15 cellular contexts compared by ENCODE assay signal in the genomic region with DNA sequence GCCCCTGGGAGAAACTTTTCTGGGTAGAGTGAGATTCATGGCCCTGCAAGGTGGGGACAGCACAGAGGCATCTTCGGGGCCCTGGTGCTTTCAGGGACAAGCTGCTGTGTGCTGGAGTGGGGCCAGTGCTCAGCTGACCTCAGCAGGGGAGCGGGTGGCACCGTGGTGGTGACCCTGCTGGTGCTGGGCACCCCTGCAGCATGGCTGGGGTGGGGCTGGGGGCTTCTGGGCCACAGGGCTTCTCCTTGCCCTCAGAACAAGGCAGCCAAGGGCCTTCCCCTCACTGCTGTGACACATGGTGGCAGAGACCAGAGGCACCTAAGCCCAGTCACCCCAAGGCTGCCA. TPM values are rescaled to one million over a fixed set of nuclear protein-coding genes. Genes with fewer than 3 reads are reported as not detected.
A peak's percentile ranks its signal among the peaks of the same experiment; 100 is the strongest.
DNase-seq lines count a peak whose midpoint lies in the region; ATAC-seq, FAIRE-seq and TF ChIP-seq lines count a peak whose summit lies in the region.
"Had no signal": no experiment of that assay in that cellular context is flagged by ENCODE, and none has a peak within 500 bp of the region (broad histone marks: within the 10 kb centered on the region; RNA-seq: fewer than 3 reads in every experiment).

No MANE protein-coding gene starts in this region.

- TF ChIP-seq POLR2A in HCT116 (IDR thresholded peaks at IDR 0.05; ENCODE audit: borderline replicate concordance, extremely low read depth, insufficient read depth, insufficient read length) = no peak
- no peak for TF ChIP-seq POLR2A in K562 (conservative IDR thresholded peaks at IDR 0.05)

- H3K4me3 Mint-ChIP-seq in Caco-2 (ENCODE audit: unreplicated experiment) (no peak overlapping the region), neural progenitor cell (no peak overlapping the region)
- H3K4me3 Mint-ChIP-seq: activated naive CD8-positive, alpha-beta T cell; CD4-positive, CD25-positive, alpha-beta regulatory T cell had no signal

- H3K9ac ChIP-seq in HCT116 (ENCODE audit: low read length) (peak overlapping the region; percentile 50; the same call in 1 of the 2 replicates), K562 (ENCODE audit: insufficient read depth in 1 of 2, low read depth in 2 of 2, low read length in 2 of 2) (peak overlapping the region in 1 of 2 experiments; percentile 74; a peak in 2 of 4 replicates), neural progenitor cell (no peak overlapping the region)

- TF ChIP-seq CTCF in Caco-2 (IDR thresholded peaks at IDR 0.05; ENCODE audit: insufficient read depth in 1 of 2, low read depth in 1 of 2, low read length in 1 of 2, severe bottlenecking in 1 of 2, unreplicated experiment in 1 of 2) (no peak), HCT116 (IDR thresholded peaks at IDR 0.05 in 2 of 3, conservative IDR thresholded peaks at IDR 0.05 in 1 of 3; ENCODE audit: borderline replicate concordance in 1 of 3, insufficient read depth in 1 of 3, low read depth in 2 of 3, low read length in 2 of 3) (no peak), K562 (IDR thresholded peaks at IDR 0.05 in 2 of 3, conservative IDR thresholded peaks at IDR 0.05 in 1 of 3; ENCODE audit: insufficient read depth in 2 of 3, low read depth in 1 of 3, low read length in 3 of 3) (no peak), neural progenitor cell (IDR thresholded peaks at IDR 0.05) (no peak)

- DNase-seq in Caco-2 (peak in 1 of 2 experiments; percentile 26), HCT116 (ENCODE audit: low read depth, low spot score) (no peak), K562 (ENCODE audit: extremely low read depth in 1 of 4, low spot score in 3 of 4) (no peak), neural progenitor cell (ENCODE audit: low spot score) (no peak), AG08395 (ENCODE audit: low spot score) (no peak), mesenteric fat pad (ENCODE audit: low spot score) (no peak)
- DNase-seq: caudate nucleus; CD4-positive, CD25-positive, alpha-beta regulatory T cell; NCI-H1105; transverse colon; WERI-Rb-1 had no signal

- 51% methylated on average over 3 of the region's 3 CpGs for WGBS in K562 (ENCODE audit: insufficient coverage, low coverage, missing lambda C conversion rate)

- intact Hi-C loops in Caco-2 (cut with micrococcal nuclease; ENCODE audit: unreplicated experiment) = no loop called here
- intact Hi-C loops in HCT116 (cut with micrococcal nuclease) = no loop called here
- intact Hi-C loops in K562 (cut with micrococcal nuclease) = no loop called here

- H3K4me2 ChIP-seq in HCT116 (ENCODE audit: low read length) = 0 out of 2 replicates have a peak overlapping the region, but pooled peaks have one; percentile 69
- H3K4me2 ChIP-seq in K562 (ENCODE audit: insufficient read depth, low read length) = no peak overlapping the region
- H3K4me2 ChIP-seq in neural progenitor cell = no peak overlapping the region

- H3K36me3 Mint-ChIP-seq in Caco-2 (ENCODE audit: insufficient read depth, unreplicated experiment) (peaks cover 22% of the 10 kb centered on the region), neural progenitor cell (no peaks in the 10 kb centered on the region)
- H3K36me3 Mint-ChIP-seq: activated naive CD8-positive, alpha-beta T cell; CD4-positive, CD25-positive, alpha-beta regulatory T cell had no signal

- CTCF ChIA-PET in Caco-2 (lab: Charles Lee) (no interaction called here), HCT116 (lab: Charles Lee) (no interaction called here), K562 (lab: Yijun Ruan, JAX; ENCODE audit: low intra/inter-chr PET ratio) (no interaction called here)

- H2AFZ ChIP-seq in HCT116 (ENCODE audit: low read depth, low read length, poor library complexity, severe bottlenecking) (no peak overlapping the region), K562 (ENCODE audit: low read depth, low read length) (no peak overlapping the region), neural progenitor cell (replicated peaks) (no peak overlapping the region)

- H3K79me2 ChIP-seq in HCT116 (ENCODE audit: insufficient read depth, low read length) (no peaks in the 10 kb centered on the region), K562 (ENCODE audit: control insufficient read depth, insufficient read depth, low read length) (no peaks in the 10 kb centered on the region), neural progenitor cell (ENCODE audit: low read depth) (no peaks in the 10 kb centered on the region)

- H3K36me3 ChIP-seq in Caco-2 (ENCODE audit: control insufficient read depth, insufficient read depth, low read length) (no peaks in the 10 kb centered on the region; the same call in 1 of the 2 replicates), HCT116 (ENCODE audit: control insufficient read depth in 1 of 2, insufficient read depth in 2 of 2, low read length in 2 of 2) (no peaks in the 10 kb centered on the region), K562 (ENCODE audit: control insufficient read depth, insufficient read depth, low read length) (no peaks in the 10 kb centered on the region), neural progenitor cell (no peaks in the 10 kb centered on the region)
- H3K36me3 ChIP-seq: transverse colon, WERI-Rb-1 had no signal

- no peaks in the 10 kb centered on the region for H3K9me2 ChIP-seq in HCT116 (ENCODE audit: insufficient read depth)

- no peak for ATAC-seq in HCT116
- ATAC-seq in K562 = no peak
- no peak for ATAC-seq in GM21723 (IDR thresholded peaks at IDR 0.05; ENCODE audit: unreplicated experiment)
- no peak for ATAC-seq in HG03135 (IDR thresholded peaks at IDR 0.05; ENCODE audit: unreplicated experiment)
- ATAC-seq: gastroesophageal sphincter had no signal

- POLR2A ChIA-PET in Caco-2 (lab: Charles Lee) = no interaction called here
- POLR2A ChIA-PET in HCT116 (lab: Charles Lee) = no interaction called here
- POLR2A ChIA-PET in K562 (lab: Yijun Ruan, JAX) = interaction anchor here (0.9 to 4.0 kb wide), 6 partner anchors 8 to 25 kb away, joined by 3 to 21 read pairs (median 6); a partner anchor contains a TSS

- H3K9me3 Mint-ChIP-seq in Caco-2 (ENCODE audit: unreplicated experiment) = no peaks in the 10 kb centered on the region
- H3K9me3 Mint-ChIP-seq in neural progenitor cell = no peaks in the 10 kb centered on the region
- H3K9me3 Mint-ChIP-seq: CD4-positive, CD25-positive, alpha-beta regulatory T cell had no signal

- TF ChIP-seq RAD21 in HCT116 (IDR thresholded peaks at IDR 0.05; ENCODE audit: low read depth) (no peak), K562 (CRISPR knock-in tag; conservative IDR thresholded peaks at IDR 0.05 in 1 of 2, IDR thresholded peaks at IDR 0.05 in 1 of 2) (no peak)

- H3K4me1 ChIP-seq in Caco-2 (peaks cover 38% of the 10 kb centered on the region), HCT116 (ENCODE audit: control insufficient read depth in 1 of 2, insufficient read depth in 2 of 2, low read length in 2 of 2) (peaks cover 23 to 34% of the 10 kb centered on the region in 2 experiments), K562 (replicated peaks in 1 of 2; ENCODE audit: control insufficient read depth in 2 of 2, insufficient read depth in 2 of 2, low read length in 2 of 2) (peaks cover 12 to 78% of the 10 kb centered on the region in 2 experiments), neural progenitor cell (peaks cover 28% of the 10 kb centered on the region)

- H3K4me1 Mint-ChIP-seq in Caco-2 (ENCODE audit: low read depth, unreplicated experiment) (peaks cover 13% of the 10 kb centered on the region), neural progenitor cell (peaks cover 44% of the 10 kb centered on the region)

- H3K27ac Mint-ChIP-seq in Caco-2 (ENCODE audit: unreplicated experiment) = peak overlapping the region; percentile 100
- peak overlapping the region; percentile 95 for H3K27ac Mint-ChIP-seq in neural progenitor cell
- H3K27ac Mint-ChIP-seq: activated naive CD8-positive, alpha-beta T cell; CD4-positive, CD25-positive, alpha-beta regulatory T cell had no signal

- H3K9me3 ChIP-seq in Caco-2 = no peaks in the 10 kb centered on the region
- no peaks in the 10 kb centered on the region for H3K9me3 ChIP-seq in HCT116 (ENCODE audit: control insufficient read depth in 1 of 2, insufficient read depth in 1 of 2, low read depth in 1 of 2, low read length in 2 of 2)
- H3K9me3 ChIP-seq in K562 (replicated peaks; ENCODE audit: control insufficient read depth, insufficient read depth, low read depth, low read length) = no peaks in the 10 kb centered on the region
- H3K9me3 ChIP-seq in neural progenitor cell (ENCODE audit: low read depth) = no peaks in the 10 kb centered on the region
- H3K9me3 ChIP-seq: gastroesophageal sphincter, transverse colon had no signal

- RAD21 ChIA-PET in HCT116 (lab: Charles Lee; ENCODE audit: low non-redundant PET in 1 of 2, low total read pairs in 2 of 2, uncharacterized antibody in 2 of 2, unreplicated experiment in 2 of 2) = no interaction called here

- no peaks in the 10 kb centered on the region for H3K27me3 Mint-ChIP-seq in Caco-2 (ENCODE audit: insufficient read depth, unreplicated experiment)
- H3K27me3 Mint-ChIP-seq in neural progenitor cell (ENCODE audit: insufficient read depth, low read depth) = peaks cover 7% of the 10 kb centered on the region
- H3K27me3 Mint-ChIP-seq: activated naive CD8-positive, alpha-beta T cell; CD4-positive, CD25-positive, alpha-beta regulatory T cell had no signal

- peaks cover 13% of the 10 kb centered on the region for H3F3A ChIP-seq in neural progenitor cell (ENCODE audit: low read depth)

- H3K4me3 ChIP-seq in Caco-2 (ENCODE audit: low read depth, low read length) = no peak overlapping the region
- no peak overlapping the region for H3K4me3 ChIP-seq in HCT116 (replicated peaks in 1 of 2; ENCODE audit: low read depth in 1 of 2, low read length in 2 of 2)
- H3K4me3 ChIP-seq in K562 = no peak overlapping the region
- H3K4me3 ChIP-seq in neural progenitor cell = no peak overlapping the region
- H3K4me3 ChIP-seq: transverse colon had no signal

- no peak for FAIRE-seq in K562 (lab: Jason Lieb, UNC)

- H3K27ac ChIP-seq in HCT116 (ENCODE audit: low read depth, low read length) = no peak overlapping the region
- no peak overlapping the region for H3K27ac ChIP-seq in K562 (ENCODE audit: extremely low read depth, low read depth, low read length)
- no peak overlapping the region for H3K27ac ChIP-seq in neural progenitor cell
- H3K27ac ChIP-seq: transverse colon, WERI-Rb-1 had no signal

- no peaks in the 10 kb centered on the region for H3K9me1 ChIP-seq in K562 (ENCODE audit: control insufficient read depth, insufficient read depth, low read length)

- no peak for TF ChIP-seq EP300 in K562 (IDR thresholded peaks at IDR 0.05; ENCODE audit: low read length)

- H3K27me3 ChIP-seq in Caco-2 (replicated peaks; ENCODE audit: control insufficient read depth, insufficient read depth, low read length) = no peaks in the 10 kb centered on the region
- H3K27me3 ChIP-seq in HCT116 (ENCODE audit: insufficient read depth, low read length) = no peaks in the 10 kb centered on the region
- H3K27me3 ChIP-seq in K562 (ENCODE audit: control insufficient read depth in 2 of 2, insufficient read depth in 2 of 2, low read length in 2 of 2) = peaks cover 0 to 9% of the 10 kb centered on the region in 2 experiments; a peak in 1 of 5 replicates
- peaks cover 10% of the 10 kb centered on the region for H3K27me3 ChIP-seq in neural progenitor cell
- H3K27me3 ChIP-seq: gastroesophageal sphincter, transverse colon had no signal

- H4K20me1 ChIP-seq in HCT116 (ENCODE audit: insufficient read depth) = no peaks in the 10 kb centered on the region
- H4K20me1 ChIP-seq in K562 (replicated peaks; ENCODE audit: control insufficient read depth, insufficient read depth, low read length) = peaks cover 34% of the 10 kb centered on the region
- H4K20me1 ChIP-seq in neural progenitor cell (ENCODE audit: low read depth) = peaks cover 7% of the 10 kb centered on the region

- BruUV-seq in Caco-2 (replicated peaks; lab: Mats Ljungman, UMichigan) (no TSS peak), HCT116 (replicated peaks; lab: Mats Ljungman, UMichigan) (no TSS peak), K562 (replicated peaks; lab: Mats Ljungman, UMichigan) (no TSS peak)

- in situ Hi-C loops in K562 (cut with MboI) = no loop called here

RNA-seq across cellular contexts. Expression of a gene that starts 24.9 kb away (rescaled TPM):
- total RNA-seq in Caco-2 (2022) (13.4 and 15.8 TPM in 2 replicates), HCT116 (2021; ENCODE audit: unreplicated experiment) (12.1 TPM), K562 (2014; rRNA removed) (48.9 and 69.1 TPM in 2 replicates), K562 (2014; rRNA removed; fragmentation: Illumina TruSeq; extraction: Trizol) (0.57 and 0.84 TPM in 2 replicates), K562 (2015; rRNA removed; fragmentation: Illumina TruSeq; extraction: Trizol) (17.8 and 20.6 TPM in 2 replicates), K562 (2021) (50.5 and 55.3 TPM in 2 replicates), neural progenitor cell (ENCODE audit: low replicate concordance) (3.0 and 11.6 TPM in 2 replicates), mesenteric fat pad (4.2 TPM)
- polyA plus RNA-seq in HCT116 (2012) = 8.8 and 10.9 TPM in 2 replicates
- total RNA-seq in K562 (2011; cell fraction: chromatin; rRNA removed; ENCODE audit: low replicate concordance) = 5.3 and 21.3 TPM in 2 replicates
- 21.8 and 25.5 TPM in 2 replicates for total RNA-seq in K562 (2011; cell fraction: nucleolus; rRNA removed)
- 7.3 and 7.8 TPM in 2 replicates for total RNA-seq in K562 (2011; cell fraction: nucleoplasm; rRNA removed)
- polyA plus RNA-seq in K562 (2011; rRNA removed) (10.2 and 35.0 TPM in 2 replicates), K562 (2014; fragmentation: Illumina TruSeq; extraction: Trizol) (1.9 and 18.0 TPM in 2 replicates), K562 (2014; fragmentation: Nextera tagmentation; extraction: Ambion mirVana) (1 to 10 TPM in 1 of 2 experiments, under 1 TPM in 1; 0.56 to 3.5 TPM), K562 (2014; rRNA removed) (40.7 and 41.3 TPM in 2 replicates)
- polyA plus RNA-seq in K562 (2011; cell fraction: cytosol; rRNA removed) = 37.2 and 43.8 TPM in 2 replicates
- polyA plus RNA-seq in K562 (2011; cell fraction: nucleus; rRNA removed) = 33.2 and 43.3 TPM in 2 replicates
- 42.2 and 62.2 TPM in 2 replicates for polyA plus RNA-seq in K562 (2012)
- polyA minus RNA-seq in K562 (2011; rRNA and poly(A)+ RNA removed) = 2.8 and 3.7 TPM in 2 replicates
- polyA minus RNA-seq in K562 (2011; cell fraction: cytosol; rRNA and poly(A)+ RNA removed) = 13.2 and 33.0 TPM in 2 replicates
- polyA minus RNA-seq in K562 (2011; cell fraction: nucleus; rRNA and poly(A)+ RNA removed) = 12.0 and 14.3 TPM in 2 replicates

RNA-seq across cellular contexts. Expression of a gene that starts 24.9 kb away (rescaled TPM):
- 27.5 and 29.7 TPM in 2 replicates for total RNA-seq in Caco-2 (2022)
- total RNA-seq in HCT116 (2021; ENCODE audit: unreplicated experiment) = 24.6 TPM
- polyA plus RNA-seq in HCT116 (2012) = 13.7 and 15.3 TPM in 2 replicates
- 82.4 and 192 TPM in 2 replicates for total RNA-seq in K562 (2011; cell fraction: chromatin; rRNA removed; ENCODE audit: low replicate concordance)
- 134 and 166 TPM in 2 replicates for total RNA-seq in K562 (2011; cell fraction: nucleolus; rRNA removed)
- total RNA-seq in K562 (2011; cell fraction: nucleoplasm; rRNA removed) = 107 and 110 TPM in 2 replicates
- 32.5 and 42.0 TPM in 2 replicates for total RNA-seq in K562 (2014; rRNA removed)
- total RNA-seq in K562 (2014; rRNA removed; fragmentation: Illumina TruSeq; extraction: Trizol) = 16.3 and 19.8 TPM in 2 replicates
- 26.2 and 28.8 TPM in 2 replicates for total RNA-seq in K562 (2015; rRNA removed; fragmentation: Illumina TruSeq; extraction: Trizol)
- total RNA-seq in K562 (2021) = 75.4 and 75.5 TPM in 2 replicates
- 32.7 and 82.6 TPM in 2 replicates for polyA plus RNA-seq in K562 (2011; rRNA removed)
- 68.8 and 74.9 TPM in 2 replicates for polyA plus RNA-seq in K562 (2011; cell fraction: cytosol; rRNA removed)
- 124 and 157 TPM in 2 replicates for polyA plus RNA-seq in K562 (2011; cell fraction: nucleus; rRNA removed)
- polyA plus RNA-seq in K562 (2012) = 40.3 and 56.9 TPM in 2 replicates
- 39.2 and 40.1 TPM in 2 replicates for polyA plus RNA-seq in K562 (2014; fragmentation: Illumina TruSeq; extraction: Trizol)
- polyA plus RNA-seq in K562 (2014; fragmentation: Nextera tagmentation; extraction: Ambion mirVana) = 10 to 100 TPM; 23.6 to 33.7 TPM
- 28.2 and 31.2 TPM in 2 replicates for polyA plus RNA-seq in K562 (2014; rRNA removed)
- polyA minus RNA-seq in K562 (2011; rRNA and poly(A)+ RNA removed) = 49.5 and 66.5 TPM in 2 replicates
- 31.7 and 46.0 TPM in 2 replicates for polyA minus RNA-seq in K562 (2011; cell fraction: cytosol; rRNA and poly(A)+ RNA removed)
- 42.7 and 85.4 TPM in 2 replicates for polyA minus RNA-seq in K562 (2011; cell fraction: nucleus; rRNA and poly(A)+ RNA removed)
- 7.3 and 16.3 TPM in 2 replicates for total RNA-seq in neural progenitor cell (ENCODE audit: low replicate concordance)
- total RNA-seq in mesenteric fat pad = 8.4 TPM
